In the genomic region with DNA sequence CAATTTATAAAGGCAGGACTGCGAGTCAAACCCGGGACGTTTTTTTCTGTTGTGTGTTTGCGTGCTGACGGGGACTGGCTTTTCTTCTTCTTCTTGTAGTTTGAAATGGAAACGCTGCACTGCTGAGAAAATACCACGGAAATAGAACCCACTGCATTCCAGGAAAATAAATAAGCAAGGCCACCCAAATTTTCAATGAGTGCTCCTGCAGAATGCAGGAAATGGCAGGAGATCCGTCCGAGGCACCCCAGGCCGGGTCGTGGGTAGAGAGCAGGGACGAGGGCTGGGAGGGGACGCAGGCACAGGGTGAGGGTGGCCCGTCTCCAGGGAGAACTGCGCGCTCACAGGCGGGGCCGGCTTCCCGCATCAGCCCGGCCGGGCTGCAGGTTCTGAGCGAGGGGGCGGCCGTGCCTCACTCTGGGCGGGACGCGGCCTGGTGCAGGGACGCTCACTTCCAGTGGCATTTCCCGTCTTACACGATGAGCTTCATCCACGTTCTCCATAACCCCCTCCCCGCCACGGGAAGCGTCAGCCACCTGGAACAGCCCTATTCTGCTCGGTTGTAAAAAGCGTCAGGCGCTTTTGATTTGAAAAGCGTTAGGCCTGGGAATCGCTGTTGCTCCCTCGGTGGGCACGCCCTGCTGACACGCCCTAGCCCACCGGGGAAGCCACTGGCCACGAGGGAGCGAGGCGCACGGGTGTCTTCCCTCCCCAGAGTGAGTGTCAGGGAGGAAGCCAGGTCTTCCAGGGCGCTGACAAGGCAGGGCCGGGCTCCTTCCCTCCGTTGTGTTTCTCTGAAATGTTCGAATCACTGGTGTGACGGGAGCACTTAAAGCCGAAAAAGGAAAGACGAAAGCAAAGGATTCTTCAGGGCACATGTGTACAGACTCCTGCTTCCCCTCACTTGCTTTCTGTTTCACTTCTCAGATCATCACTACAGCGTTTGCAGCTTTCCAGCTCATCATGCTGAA, we compare ENCODE assay signal across 1 cellular context.
A peak's percentile ranks its signal among the peaks of the same experiment; 100 is the strongest.
TF ChIP-seq lines count a peak whose summit lies in the region.

No MANE protein-coding gene starts in this region.

TF ChIP-seq in H1, 55 proteins besides CTCF, POLR2A, EP300 and RAD21:
- TF ChIP-seq KDM4A (IDR thresholded peaks at IDR 0.05; ENCODE audit: low read depth, low read length, severe bottlenecking) (peak; percentile 45), E2F6 (IDR thresholded peaks at IDR 0.05) (no peak), EGR1 (IDR thresholded peaks at IDR 0.05; ENCODE audit: borderline replicate concordance, low read depth, low read length) (no peak), TAF7 (optimal IDR thresholded peaks at IDR 0.05; ENCODE audit: borderline replicate concordance, low read depth, low read length) (no peak), CHD1 (IDR thresholded peaks at IDR 0.05; ENCODE audit: low read depth, low read length) (no peak), TEAD4 (IDR thresholded peaks at IDR 0.05; ENCODE audit: low read depth, low read length) (no peak), SUZ12 (IDR thresholded peaks at IDR 0.05; ENCODE audit: low read length) (peak; percentile 16; the same call in 1 of the 2 replicates), TAF1 (IDR thresholded peaks at IDR 0.05; ENCODE audit: low read depth, low read length) (peak; percentile 37; the same call in 1 of the 2 replicates), MAX (IDR thresholded peaks at IDR 0.05) (no peak), RBBP5 (IDR thresholded peaks at IDR 0.05; ENCODE audit: borderline replicate concordance, low read depth, low read length) (peak; percentile 81), HDAC6 (IDR thresholded peaks at IDR 0.05; ENCODE audit: low read depth, low read length) (no peak), FOSL1 (IDR thresholded peaks at IDR 0.05; ENCODE audit: insufficient read depth, low read depth, low read length) (no peak), KDM5A (IDR thresholded peaks at IDR 0.05; ENCODE audit: low read length) (no peak), ASH2L (IDR thresholded peaks at IDR 0.05; ENCODE audit: low read length) (peak; percentile 27), SIN3A (conservative IDR thresholded peaks at IDR 0.05 in 1 of 2, IDR thresholded peaks at IDR 0.05 in 1 of 2; ENCODE audit: low read depth in 1 of 2, low read length in 2 of 2) (0 out of 4 replicates have a peak, but pooled peaks of 1 of the 2 experiments have one; percentile 37), YY1 (IDR thresholded peaks at IDR 0.05; ENCODE audit: low read depth, low read length) (no peak), SIX5 (IDR thresholded peaks at IDR 0.05; ENCODE audit: low read depth, low read length) (no peak), TBP (IDR thresholded peaks at IDR 0.05; ENCODE audit: low read depth, low read length) (no peak), TCF12 (IDR thresholded peaks at IDR 0.05; ENCODE audit: low read depth, low read length) (no peak), HDAC2 (IDR thresholded peaks at IDR 0.05; ENCODE audit: borderline replicate concordance in 1 of 2, low read depth in 2 of 2, low read length in 2 of 2) (peak in 1 of 2 experiments; percentile 58; a peak in 1 of 4 replicates)
